In the genomic region with DNA sequence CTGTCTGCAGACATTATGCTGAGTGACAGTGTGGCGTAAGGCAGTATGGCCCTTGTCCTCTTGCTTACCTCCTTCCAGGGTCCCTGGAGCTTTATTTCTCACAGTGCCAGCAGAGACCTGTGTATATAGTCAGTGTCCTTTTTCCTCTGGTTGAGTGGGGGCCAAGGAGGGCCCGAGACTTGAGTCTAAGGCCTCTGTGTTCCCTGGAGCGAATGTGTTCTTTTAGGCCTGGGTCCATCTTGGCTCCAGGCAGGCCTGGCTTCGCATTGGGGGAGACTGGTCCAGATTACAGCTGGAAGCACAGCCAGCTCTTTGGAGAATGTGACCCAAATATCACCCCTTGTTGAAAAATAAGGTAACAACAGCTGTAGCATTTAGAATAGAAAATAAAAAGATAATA, we compare ENCODE assay signal across 13 cellular contexts. TPM values are rescaled to one million over a fixed set of nuclear protein-coding genes. Genes with fewer than 3 reads are reported as not detected.
A peak's percentile ranks its signal among the peaks of the same experiment; 100 is the strongest.
DNase-seq lines count a peak whose midpoint lies in the region; ATAC-seq and TF ChIP-seq lines count a peak whose summit lies in the region.
"Had no signal": no experiment of that assay in that cellular context is flagged by ENCODE, and none has a peak within 500 bp of the region (broad histone marks: within the 10 kb centered on the region; RNA-seq: fewer than 3 reads in every experiment).

No MANE protein-coding gene starts in this region.

- no peaks in the 10 kb centered on the region for H3K9me3 ChIP-seq in lung (ENCODE audit: control insufficient read depth in 2 of 2, insufficient read depth in 1 of 2, low read length in 1 of 2)
- H3K9me3 ChIP-seq in tibial nerve = no peaks in the 10 kb centered on the region
- H3K9me3 ChIP-seq: pancreas had no signal

- H3K4me1 ChIP-seq in lung (ENCODE audit: control insufficient read depth in 2 of 2, insufficient read depth in 2 of 2, low read length in 2 of 2) (peaks cover 13 to 42% of the 10 kb centered on the region in 2 donors), tibial nerve (peaks cover 0 to 90% (median 68%) of the 10 kb centered on the region in 4 donors)

- no peaks in the 10 kb centered on the region for H3K9me3 Mint-ChIP-seq in effector memory CD8-positive, alpha-beta T cell
- H3K9me3 Mint-ChIP-seq in activated CD8-positive, alpha-beta T cell treated with anti-CD3 and anti-CD28 coated beads, Interleukin-2, amount 10 ng/mL, durations not matched to agents 7 days and 5 days (ENCODE audit: insufficient read depth) = no peaks in the 10 kb centered on the region
- H3K9me3 Mint-ChIP-seq: CD8-positive, alpha-beta T cell had no signal

- H3K4me3 ChIP-seq in lung (no peak overlapping the region), tibial nerve (no peak overlapping the region)
- H3K4me3 ChIP-seq: pancreas had no signal

- TF ChIP-seq POLR2A in tibial nerve (IDR thresholded peaks at IDR 0.05) = no peak

- H3K27me3 ChIP-seq in lung (ENCODE audit: control insufficient read depth, insufficient read depth) (no peaks in the 10 kb centered on the region), tibial nerve (no peaks in the 10 kb centered on the region)
- H3K27me3 ChIP-seq: pancreas had no signal

- POLR2A ChIA-PET in activated CD8-positive, alpha-beta T cell treated with anti-CD3 and anti-CD28 coated beads, Interleukin-2, amount 10 ng/mL, durations not matched to agents 7 days and 5 days (lab: Charles Lee) = interaction anchor here (2.2 kb wide), 1 partner anchor 10 kb away, joined by 6 read pairs; no protein-coding TSS in a partner anchor

- ATAC-seq in effector memory CD8-positive, alpha-beta T cell (replicated peaks) = no peak
- ATAC-seq in lung (ENCODE audit: insufficient read depth, low FRiP score) = no peak
- no peak for ATAC-seq in activated CD8-positive, alpha-beta T cell treated with anti-CD3 and anti-CD28 coated beads, Interleukin-2, amount 10 ng/mL, durations not matched to agents 7 days and 5 days
- ATAC-seq: CD8-positive, alpha-beta T cell; HCT116 had no signal

- CTCF ChIA-PET in activated CD8-positive, alpha-beta T cell treated with anti-CD3 and anti-CD28 coated beads, Interleukin-2, amount 10 ng/mL, durations not matched to agents 7 days and 5 days (lab: Charles Lee) = no interaction called here

- H3K36me3 ChIP-seq in lung (ENCODE audit: control insufficient read depth in 2 of 2, insufficient read depth in 2 of 2, low read length in 2 of 2) (peaks cover 0 to 5% of the 10 kb centered on the region in 2 donors), tibial nerve (no peaks in the 10 kb centered on the region)
- H3K36me3 ChIP-seq: pancreas had no signal

- H3K36me3 Mint-ChIP-seq in effector memory CD8-positive, alpha-beta T cell (ENCODE audit: insufficient read depth) = peaks cover 6% of the 10 kb centered on the region
- H3K36me3 Mint-ChIP-seq in activated CD8-positive, alpha-beta T cell treated with anti-CD3 and anti-CD28 coated beads, Interleukin-2, amount 10 ng/mL, durations not matched to agents 7 days and 5 days (ENCODE audit: low read depth) = peaks cover 13% of the 10 kb centered on the region
- H3K36me3 Mint-ChIP-seq: CD8-positive, alpha-beta T cell had no signal

- no peaks in the 10 kb centered on the region for H3K27me3 Mint-ChIP-seq in effector memory CD8-positive, alpha-beta T cell
- H3K27me3 Mint-ChIP-seq in activated CD8-positive, alpha-beta T cell treated with anti-CD3 and anti-CD28 coated beads, Interleukin-2, amount 10 ng/mL, durations not matched to agents 7 days and 5 days (ENCODE audit: low read depth) = no peaks in the 10 kb centered on the region

- no peak for DNase-seq in effector memory CD8-positive, alpha-beta T cell
- DNase-seq in lung (ENCODE audit: low spot score) (no peak), tibial nerve (ENCODE audit: low spot score in 2 of 2) (no peak), SHP77 treated with DMSO at 0.1 percent for 48 hours (lab: John Stamatoyannopoulos, UW) (no peak)
- DNase-seq in activated CD8-positive, alpha-beta T cell treated with anti-CD3 and anti-CD28 coated beads, Interleukin-2, amount 10 ng/mL, durations not matched to agents 7 days and 5 days = no peak
- DNase-seq: activated CD4-positive, CD25-positive, alpha-beta regulatory T cell treated with anti-CD3 and anti-CD28 coated beads, Interleukin-2, amount 50 U/mL, for 72 hours; CD8-positive, alpha-beta T cell; GDM1; mesendoderm; NCI-H1092 treated with DMSO at 0.1 percent for 48 hours; NCI-H446 had no signal

- no peak for TF ChIP-seq EP300 in tibial nerve (IDR thresholded peaks at IDR 0.05)

- no peak overlapping the region for H3K4me3 Mint-ChIP-seq in effector memory CD8-positive, alpha-beta T cell
- H3K4me3 Mint-ChIP-seq in activated CD8-positive, alpha-beta T cell treated with anti-CD3 and anti-CD28 coated beads, Interleukin-2, amount 10 ng/mL, durations not matched to agents 7 days and 5 days = no peak overlapping the region
- H3K4me3 Mint-ChIP-seq: CD8-positive, alpha-beta T cell had no signal

- H3K27ac ChIP-seq in lung (ENCODE audit: low read depth in 1 of 2, low read length in 1 of 2) (peak overlapping the region; percentile 29 to 86), tibial nerve (peak overlapping the region in 3 of 4 donors; percentile 74 to 95 (median 93))

- WGBS in lung, 2 donors = 80 to 82% methylated on average over 4 of the region's 4 CpGs
- 70 to 79% methylated on average over 4 of the region's 4 CpGs for WGBS in tibial nerve, 2 donors

- peaks cover 23 to 42% of the 10 kb centered on the region in 2 donors for H3K4me1 Mint-ChIP-seq in effector memory CD8-positive, alpha-beta T cell (ENCODE audit: low read depth in 2 of 2)
- H3K4me1 Mint-ChIP-seq in activated CD8-positive, alpha-beta T cell treated with anti-CD3 and anti-CD28 coated beads, Interleukin-2, amount 10 ng/mL, durations not matched to agents 7 days and 5 days (ENCODE audit: low read depth) = peaks cover 51% of the 10 kb centered on the region

- peak overlapping the region; percentile 10 to 13 for H3K27ac Mint-ChIP-seq in effector memory CD8-positive, alpha-beta T cell
- no peak overlapping the region for H3K27ac Mint-ChIP-seq in activated CD8-positive, alpha-beta T cell treated with anti-CD3 and anti-CD28 coated beads, Interleukin-2, amount 10 ng/mL, durations not matched to agents 7 days and 5 days

- TF ChIP-seq CTCF in lung (IDR thresholded peaks at IDR 0.05; ENCODE audit: control extremely low read depth, extremely low read depth) (no peak), tibial nerve (IDR thresholded peaks at IDR 0.05) (no peak)

RNA-seq across cellular contexts. Expression of gene VAMP5, which starts 4.9 kb away (rescaled TPM):
- total RNA-seq in lung (10 to 100 TPM; 18.5 to 68.8 TPM), tibial nerve (10 to 100 TPM; 39.6 to 91.6 (median 55.6) TPM)
- polyA plus RNA-seq in lung = 100 to 1,000 TPM in 1 of 2 donors, 10 to 100 TPM in 1; 77.3 to 165 TPM
- total RNA-seq in activated CD8-positive, alpha-beta T cell treated with anti-CD3 and anti-CD28 coated beads, Interleukin-2, amount 10 ng/mL, durations not matched to agents 7 days and 5 days = 10 to 100 TPM; 72.0 to 74.4 TPM

RNA-seq across cellular contexts. Expression of gene RNF181, which starts 6.4 kb away (rescaled TPM):
- 100 to 1,000 TPM in 1 of 2 donors, 10 to 100 TPM in 1; 90.2 to 105 TPM for total RNA-seq in lung
- 100 to 1,000 TPM; 265 to 296 TPM for polyA plus RNA-seq in lung
- total RNA-seq in tibial nerve = 100 to 1,000 TPM; 117 to 212 (median 162) TPM
- total RNA-seq in activated CD8-positive, alpha-beta T cell treated with anti-CD3 and anti-CD28 coated beads, Interleukin-2, amount 10 ng/mL, durations not matched to agents 7 days and 5 days = 100 to 1,000 TPM in 1 of 2 experiments, 10 to 100 TPM in 1; 91.0 to 104 TPM

RNA-seq across cellular contexts. Expression of gene VAMP8, which starts 11.8 kb away (rescaled TPM):
- total RNA-seq in lung (100 to 1,000 TPM in 1 of 2 donors, 10 to 100 TPM in 1; 64.0 to 207 TPM), tibial nerve (10 to 100 TPM in 2 of 4 donors, 1 to 10 TPM in 2; 4.3 to 24.0 (median 11.8) TPM)
- 100 to 1,000 TPM; 434 to 626 TPM for polyA plus RNA-seq in lung
- 100 to 1,000 TPM; 141 to 148 TPM for total RNA-seq in activated CD8-positive, alpha-beta T cell treated with anti-CD3 and anti-CD28 coated beads, Interleukin-2, amount 10 ng/mL, durations not matched to agents 7 days and 5 days

RNA-seq across cellular contexts. Expression of gene TMEM150A, which starts 13.3 kb away (rescaled TPM):
- total RNA-seq in lung (10 to 100 TPM; 10.2 to 29.0 TPM), tibial nerve (10 to 100 TPM; 12.9 to 29.4 (median 16.6) TPM)
- 10 to 100 TPM; 34.5 to 48.6 TPM for polyA plus RNA-seq in lung
- 1 to 10 TPM; 1.7 to 1.9 TPM for total RNA-seq in activated CD8-positive, alpha-beta T cell treated with anti-CD3 and anti-CD28 coated beads, Interleukin-2, amount 10 ng/mL, durations not matched to agents 7 days and 5 days

RNA-seq across cellular contexts. Expression of gene C2orf68, which starts 22.7 kb away (rescaled TPM):
- 10 to 100 TPM; 38.4 to 43.0 TPM for total RNA-seq in lung
- 10 to 100 TPM; 23.2 to 51.9 TPM for polyA plus RNA-seq in lung
- 10 to 100 TPM; 15.7 to 21.9 (median 19.7) TPM for total RNA-seq in tibial nerve
- 10 to 100 TPM; 38.9 to 43.4 TPM for total RNA-seq in activated CD8-positive, alpha-beta T cell treated with anti-CD3 and anti-CD28 coated beads, Interleukin-2, amount 10 ng/mL, durations not matched to agents 7 days and 5 days
